ENCODE assay signal across 1 cellular context in the genomic region with DNA sequence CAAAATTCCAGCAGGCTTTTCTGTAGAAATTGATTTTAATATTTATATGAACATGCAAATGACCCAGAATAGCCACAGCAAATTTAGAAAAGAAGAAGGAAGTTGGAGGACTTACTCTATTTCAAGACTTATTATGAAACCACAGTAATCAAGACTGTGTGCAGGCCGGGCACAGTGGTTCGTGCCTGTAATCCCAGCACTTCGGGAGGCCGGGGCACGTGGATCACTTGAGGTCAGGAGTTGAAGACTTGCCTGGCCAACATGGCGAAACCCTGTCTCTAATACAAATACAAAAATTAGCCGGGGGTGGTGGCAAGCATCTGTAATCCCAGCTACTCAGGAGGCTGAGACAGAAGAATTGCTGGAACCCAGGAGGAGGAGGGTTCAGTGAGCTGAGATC.
TF ChIP-seq lines count a peak whose summit lies in the region.

No MANE protein-coding gene starts in this region.

TF ChIP-seq in GM12878, 131 proteins besides CTCF, POLR2A, EP300 and RAD21 (continued from another document and continues in another):
- no peak for TF ChIP-seq TCF7 (IDR thresholded peaks at IDR 0.05; ENCODE audit: borderline replicate concordance)
- no peak for TF ChIP-seq SPI1 (IDR thresholded peaks at IDR 0.05; ENCODE audit: borderline replicate concordance, insufficient read depth, low read depth, low read length)
- no peak for TF ChIP-seq CHD1 (IDR thresholded peaks at IDR 0.05; ENCODE audit: low read depth, low read length)
- TF ChIP-seq, protein P1, sequence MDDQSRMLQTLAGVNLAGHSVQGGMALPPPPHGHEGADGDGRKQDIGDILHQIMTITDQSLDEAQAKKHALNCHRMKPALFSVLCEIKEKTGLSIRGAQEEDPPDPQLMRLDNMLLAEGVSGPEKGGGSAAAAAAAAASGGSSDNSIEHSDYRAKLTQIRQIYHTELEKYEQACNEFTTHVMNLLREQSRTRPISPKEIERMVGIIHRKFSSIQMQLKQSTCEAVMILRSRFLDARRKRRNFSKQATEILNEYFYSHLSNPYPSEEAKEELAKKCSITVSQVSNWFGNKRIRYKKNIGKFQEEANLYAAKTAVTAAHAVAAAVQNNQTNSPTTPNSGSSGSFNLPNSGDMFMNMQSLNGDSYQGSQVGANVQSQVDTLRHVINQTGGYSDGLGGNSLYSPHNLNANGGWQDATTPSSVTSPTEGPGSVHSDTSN (IDR thresholded peaks at IDR 0.05; ENCODE audit: insufficient replicate concordance, low read depth, low read length), result no peak
- 0 out of 2 replicates have a peak, but pooled peaks have one; percentile 33 for TF ChIP-seq NBN (IDR thresholded peaks at IDR 0.05)
- no peak for TF ChIP-seq BRCA1 (IDR thresholded peaks at IDR 0.05; ENCODE audit: low read depth, low read length)
- TF ChIP-seq YY1 (IDR thresholded peaks at IDR 0.05; ENCODE audit: low read depth, low read length), result 0 out of 2 replicates have a peak, but pooled peaks have one; percentile 27
- TF ChIP-seq EED (IDR thresholded peaks at IDR 0.05; ENCODE audit: low read depth), result no peak
- TF ChIP-seq KAT2A (conservative IDR thresholded peaks at IDR 0.05; ENCODE audit: control insufficient read depth, low read depth, low read length), result no peak
- TF ChIP-seq ZBTB4 (CRISPR knock-in tag; IDR thresholded peaks at IDR 0.05), result no peak
- no peak for TF ChIP-seq HDGF (IDR thresholded peaks at IDR 0.05)
- TF ChIP-seq MTA2 (IDR thresholded peaks at IDR 0.05; ENCODE audit: low read depth), result peak; percentile 54; the same call in 1 of the 2 replicates
- TF ChIP-seq, protein P2, sequence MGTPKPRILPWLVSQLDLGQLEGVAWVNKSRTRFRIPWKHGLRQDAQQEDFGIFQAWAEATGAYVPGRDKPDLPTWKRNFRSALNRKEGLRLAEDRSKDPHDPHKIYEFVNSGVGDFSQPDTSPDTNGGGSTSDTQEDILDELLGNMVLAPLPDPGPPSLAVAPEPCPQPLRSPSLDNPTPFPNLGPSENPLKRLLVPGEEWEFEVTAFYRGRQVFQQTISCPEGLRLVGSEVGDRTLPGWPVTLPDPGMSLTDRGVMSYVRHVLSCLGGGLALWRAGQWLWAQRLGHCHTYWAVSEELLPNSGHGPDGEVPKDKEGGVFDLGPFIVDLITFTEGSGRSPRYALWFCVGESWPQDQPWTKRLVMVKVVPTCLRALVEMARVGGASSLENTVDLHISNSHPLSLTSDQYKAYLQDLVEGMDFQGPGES (IDR thresholded peaks at IDR 0.05), result no peak
- no peak for TF ChIP-seq DPF2 (IDR thresholded peaks at IDR 0.05)
- TF ChIP-seq BMI1 (IDR thresholded peaks at IDR 0.05; ENCODE audit: borderline replicate concordance), result no peak
- no peak for TF ChIP-seq NR2C1 (IDR thresholded peaks at IDR 0.05)
- TF ChIP-seq WRNIP1 (IDR thresholded peaks at IDR 0.05; ENCODE audit: borderline replicate concordance, low read depth, low read length), result no peak
- TF ChIP-seq RELA (IDR thresholded peaks at IDR 0.05; ENCODE audit: borderline replicate concordance, partially characterized antibody), result no peak
- TF ChIP-seq SMC3 (IDR thresholded peaks at IDR 0.05; ENCODE audit: borderline replicate concordance, low read length), result no peak
- peak; percentile 69 to 83; a peak in 3 of 4 replicates for TF ChIP-seq BHLHE40 (IDR thresholded peaks at IDR 0.05; ENCODE audit: borderline replicate concordance in 1 of 2, low read depth in 2 of 2, low read length in 1 of 2)
- no peak for TF ChIP-seq TCF3 (IDR thresholded peaks at IDR 0.05; ENCODE audit: borderline replicate concordance, insufficient read depth, low read depth, low read length)
- TF ChIP-seq PRDM15 (CRISPR knock-in tag; IDR thresholded peaks at IDR 0.05), result no peak
- no peak for TF ChIP-seq FOS (IDR thresholded peaks at IDR 0.05; ENCODE audit: borderline replicate concordance, extremely low read depth, insufficient read length)
- no peak for TF ChIP-seq IRF5 (IDR thresholded peaks at IDR 0.05; ENCODE audit: borderline replicate concordance)
- TF ChIP-seq POLR2AphosphoS5 (IDR thresholded peaks at IDR 0.05; ENCODE audit: low read length), result no peak
- TF ChIP-seq NR2C2 (IDR thresholded peaks at IDR 0.05; ENCODE audit: borderline replicate concordance, control insufficient read depth, insufficient read length, low read depth), result no peak
- TF ChIP-seq, protein P3, sequence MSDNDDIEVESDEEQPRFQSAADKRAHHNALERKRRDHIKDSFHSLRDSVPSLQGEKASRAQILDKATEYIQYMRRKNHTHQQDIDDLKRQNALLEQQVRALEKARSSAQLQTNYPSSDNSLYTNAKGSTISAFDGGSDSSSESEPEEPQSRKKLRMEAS (IDR thresholded peaks at IDR 0.05; ENCODE audit: low read depth, low read length), result peak; percentile 53; the same call in 1 of the 2 replicates
- peak; percentile 49; the same call in 1 of the 2 replicates for TF ChIP-seq IKZF1 (conservative IDR thresholded peaks at IDR 0.05)
- TF ChIP-seq SMAD5 (IDR thresholded peaks at IDR 0.05; ENCODE audit: low read depth), result no peak
- TF ChIP-seq PML (IDR thresholded peaks at IDR 0.05; ENCODE audit: low read length), result no peak
- peak; percentile 43; the same call in 1 of the 2 replicates for TF ChIP-seq MEF2A (IDR thresholded peaks at IDR 0.05; ENCODE audit: insufficient read depth, low read depth, low read length)
- no peak for TF ChIP-seq ZZZ3 (IDR thresholded peaks at IDR 0.05; ENCODE audit: control insufficient read depth, insufficient read length, low read depth)
- TF ChIP-seq IKZF2 (IDR thresholded peaks at IDR 0.05), result peak; percentile 63 to 69; a peak in 2 of 4 replicates
- no peak for TF ChIP-seq ZBED1 (IDR thresholded peaks at IDR 0.05; ENCODE audit: borderline replicate concordance)
- TF ChIP-seq SREBF2 (IDR thresholded peaks at IDR 0.05; ENCODE audit: low read length), result no peak
- no peak for TF ChIP-seq HSF1 (IDR thresholded peaks at IDR 0.05; ENCODE audit: low read depth, low read length)
- TF ChIP-seq CBX5 (IDR thresholded peaks at IDR 0.05; ENCODE audit: low read depth), result no peak
- peak; percentile 76 for TF ChIP-seq ZNF592 (IDR thresholded peaks at IDR 0.05)
- TF ChIP-seq CREM (IDR thresholded peaks at IDR 0.05; ENCODE audit: low read depth), result no peak
- TF ChIP-seq FOXK2 (IDR thresholded peaks at IDR 0.05), result no peak
